ENCODE assay signal across 19 cellular contexts in the genomic region with DNA sequence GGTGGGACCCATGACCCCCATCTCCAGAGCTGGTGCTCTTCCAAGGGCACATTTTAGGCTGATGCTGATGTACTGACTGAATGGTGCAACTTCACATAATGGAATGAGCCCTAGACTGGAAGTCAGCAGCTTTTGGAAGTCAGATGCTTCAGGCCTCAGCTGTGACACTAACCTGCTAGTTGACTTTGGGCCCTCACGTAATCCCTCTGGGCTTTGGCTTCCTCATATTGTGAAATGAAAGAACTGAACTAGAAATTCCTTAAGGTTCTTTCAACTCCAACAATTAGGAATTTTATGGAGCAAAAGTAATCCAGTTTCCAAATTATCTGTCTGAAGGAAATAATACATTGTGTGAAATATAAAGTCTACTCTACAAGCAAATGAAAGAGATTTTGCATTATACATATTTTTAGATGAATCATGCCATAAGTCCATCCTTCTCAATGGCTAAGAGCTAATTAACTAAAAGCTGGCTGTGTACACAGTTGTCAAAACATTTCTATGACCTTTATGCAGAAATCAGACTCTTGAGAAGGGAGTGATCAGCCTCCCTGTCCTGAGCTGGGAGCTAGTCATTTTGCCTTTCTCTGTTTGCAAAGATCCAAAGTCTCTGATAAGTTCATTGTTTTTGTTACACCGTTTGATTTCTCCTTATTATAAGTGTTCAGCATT.
DNase-seq lines count a peak whose midpoint lies in the region; ATAC-seq and TF ChIP-seq lines count a peak whose summit lies in the region.
"Had no signal": no experiment of that assay in that cellular context is flagged by ENCODE, and none has a peak within 500 bp of the region (broad histone marks: within the 10 kb centered on the region; RNA-seq: fewer than 3 reads in every experiment).

No MANE protein-coding gene starts in this region.

- H3K36me3 ChIP-seq in ACC112 (ENCODE audit: insufficient read depth, low read length) (no peaks in the 10 kb centered on the region), IMR-90 (ENCODE audit: control insufficient read depth, insufficient read depth, low read length) (no peaks in the 10 kb centered on the region), colonic mucosa (no peaks in the 10 kb centered on the region)
- H3K36me3 ChIP-seq: Peyer's patch, right lobe of liver had no signal

- H3K4me1 ChIP-seq in ACC112 (ENCODE audit: control insufficient read depth, insufficient read depth, low read length, unreplicated experiment): peaks cover 45% of the 10 kb centered on the region
- H3K4me1 ChIP-seq in IMR-90 (ENCODE audit: control insufficient read depth, insufficient read depth, low read length): peaks cover 14% of the 10 kb centered on the region
- H3K4me1 ChIP-seq in colonic mucosa: no peaks in the 10 kb centered on the region
- H3K4me1 ChIP-seq: Peyer's patch, right lobe of liver had no signal

- TF ChIP-seq POLR2A in IMR-90 (IDR thresholded peaks at IDR 0.05; ENCODE audit: low read depth, low read length): no peak

- no CpG with 5 or more reads among the region's 2 CpGs for WGBS in IMR-90 (ENCODE audit: extremely low coverage in 2 of 2, insufficient read length in 1 of 2), 2 experiments

- H3K36me3 Mint-ChIP-seq in osteocyte (ENCODE audit: unreplicated experiment): no peaks in the 10 kb centered on the region
- H3K36me3 Mint-ChIP-seq: activated naive CD4-positive, alpha-beta T cell treated with anti-CD3 and anti-CD28 coated beads, Interleukin-2, amount 50 U/mL, for 24 hours; naive thymus-derived CD4-positive, alpha-beta T cell; stimulated activated effector memory CD8-positive, alpha-beta T cell treated with anti-CD3 and anti-CD28 coated beads, Interleukin-12 subunit alpha, Interleukin-12 subunit beta, amount 100 ng/mL, for 72 hours had no signal

- peak overlapping the region; percentile 15; the same call in 2 of the 3 replicates for H2BK15ac ChIP-seq in IMR-90 (ENCODE audit: low read depth, low read length)

- H3K14ac ChIP-seq in IMR-90 (replicated peaks; ENCODE audit: low read depth, low read length): 0 out of 2 replicates have a peak overlapping the region, but pooled peaks have one; percentile 9

- peak overlapping the region in 1 of 2 experiments; percentile 43; a peak in 1 of 4 replicates for H4K8ac ChIP-seq in IMR-90 (ENCODE audit: low read depth in 2 of 2, low read length in 2 of 2)

- peak overlapping the region; percentile 30; the same call in 1 of the 2 replicates for H2BK120ac ChIP-seq in IMR-90 (ENCODE audit: low read depth, low read length)

- in situ Hi-C loops in IMR-90 (cut with MboI; ENCODE audit: low sequenced_read_pairs): no loop called here

- H4K91ac ChIP-seq in IMR-90 (ENCODE audit: insufficient read depth, low read depth, low read length): 0 out of 2 replicates have a peak overlapping the region, but pooled peaks have one; percentile 24

- peak overlapping the region; percentile 28; the same call in 1 of the 2 replicates for H2BK20ac ChIP-seq in IMR-90 (ENCODE audit: low read depth, low read length)

- no peak overlapping the region for H2AK9ac ChIP-seq in IMR-90 (replicated peaks; ENCODE audit: low read depth, low read length, poor library complexity)

- H3K4me3 ChIP-seq in ACC112 (ENCODE audit: low read depth, low read length): no peak overlapping the region
- H3K4me3 ChIP-seq in IMR-90 (ENCODE audit: insufficient read depth, low read depth, low read length): no peak overlapping the region
- H3K4me3 ChIP-seq in colonic mucosa: no peak overlapping the region
- H3K4me3 ChIP-seq: Peyer's patch, right lobe of liver had no signal

- no peaks in the 10 kb centered on the region for H3K79me1 ChIP-seq in IMR-90 (ENCODE audit: low read depth in 1 of 2, low read length in 2 of 2)

- no peaks in the 10 kb centered on the region for H4K20me1 ChIP-seq in IMR-90 (ENCODE audit: insufficient read depth, low read length)

- H3K27ac ChIP-seq in ACC112 (ENCODE audit: low read depth, low read length) (peak overlapping the region; percentile 76), IMR-90 (ENCODE audit: insufficient read depth, low read length) (peak overlapping the region; percentile 64; the same call in 1 of the 2 replicates), colonic mucosa (no peak overlapping the region)

- no peaks in the 10 kb centered on the region for H3K27me3 Mint-ChIP-seq in osteocyte (ENCODE audit: unreplicated experiment)
- H3K27me3 Mint-ChIP-seq: activated naive CD4-positive, alpha-beta T cell treated with anti-CD3 and anti-CD28 coated beads, Interleukin-2, amount 50 U/mL, for 24 hours; T-helper 17 cell had no signal

- no peak overlapping the region for H2AFZ ChIP-seq in ACC112 (ENCODE audit: low read length, unreplicated experiment)
- no peak overlapping the region for H2AFZ ChIP-seq in IMR-90 (replicated peaks; ENCODE audit: low read length, poor library complexity)

- no peak overlapping the region; the same call in 1 of the 2 replicates for H3K4me2 ChIP-seq in IMR-90 (ENCODE audit: low read depth, low read length)

- peaks cover 13% of the 10 kb centered on the region for H3K9me1 ChIP-seq in IMR-90 (ENCODE audit: insufficient read depth, low read length)

- intact Hi-C loops in IMR-90 (cut with micrococcal nuclease): no loop called here
- intact Hi-C loops in colonic mucosa (cut with DNase I): no loop called here

- H2AK5ac ChIP-seq in IMR-90 (ENCODE audit: low read depth, low read length): peak overlapping the region; percentile 60

- TF ChIP-seq CTCF in IMR-90 (conservative IDR thresholded peaks at IDR 0.05; ENCODE audit: low read depth, low read length) (no peak), osteocyte (IDR thresholded peaks at IDR 0.05) (no peak), colonic mucosa (IDR thresholded peaks at IDR 0.05) (no peak)

- H3K9ac ChIP-seq in IMR-90 (ENCODE audit: low read depth, low read length) (no peak overlapping the region), colonic mucosa (ENCODE audit: low read depth in 2 of 2, low read length in 2 of 2) (no peak overlapping the region)

- peak; percentile 30 for DNase-seq in IMR-90
- no peak for DNase-seq in osteocyte (ENCODE audit: extremely low spot score, unreplicated experiment)
- DNase-seq in colonic mucosa: no peak
- no peak for DNase-seq in H4 (ENCODE audit: low spot score)
- DNase-seq: GOT3; Karpas-422; naive thymus-derived CD4-positive, alpha-beta T cell; NCI-H1694 treated with DMSO at 0.1 percent for 48 hours; NCI-H524 treated with DMSO at 0.1 percent for 48 hours; Peyer's patch; right lobe of liver; T-helper 17 cell had no signal

- dilution Hi-C loops in IMR-90 (cut with HindIII; ENCODE audit: low sequenced_read_pairs, unreplicated experiment): no loop called here

- H3K9me3 Mint-ChIP-seq in osteocyte (ENCODE audit: unreplicated experiment): no peaks in the 10 kb centered on the region
- H3K9me3 Mint-ChIP-seq: activated naive CD4-positive, alpha-beta T cell treated with anti-CD3 and anti-CD28 coated beads, Interleukin-2, amount 50 U/mL, for 24 hours had no signal

- POLR2A ChIA-PET in IMR-90 (lab: Charles Lee; ENCODE audit: unreplicated experiment): no interaction called here

- H4K5ac ChIP-seq in IMR-90 (ENCODE audit: low read depth, low read length): no peak overlapping the region

- H3K4ac ChIP-seq in IMR-90 (ENCODE audit: low read depth, low read length): peak overlapping the region; percentile 31; the same call in 1 of the 2 replicates

- H3K4me1 Mint-ChIP-seq in osteocyte (ENCODE audit: unreplicated experiment): peaks cover 49% of the 10 kb centered on the region
- H3K4me1 Mint-ChIP-seq: activated naive CD4-positive, alpha-beta T cell treated with anti-CD3 and anti-CD28 coated beads, Interleukin-2, amount 50 U/mL, for 24 hours; naive thymus-derived CD4-positive, alpha-beta T cell; stimulated activated effector memory CD8-positive, alpha-beta T cell treated with anti-CD3 and anti-CD28 coated beads, Interleukin-12 subunit alpha, Interleukin-12 subunit beta, amount 100 ng/mL, for 72 hours; T-helper 17 cell had no signal

- no TSS peak for BruUV-seq in IMR-90 (replicated peaks; lab: Mats Ljungman, UMichigan)

- no peak overlapping the region for H3K56ac ChIP-seq in IMR-90 (ENCODE audit: extremely low read depth, insufficient read depth, low read length)

- H3K4me3 Mint-ChIP-seq in osteocyte (ENCODE audit: unreplicated experiment): no peak overlapping the region
- H3K4me3 Mint-ChIP-seq: activated naive CD4-positive, alpha-beta T cell treated with anti-CD3 and anti-CD28 coated beads, Interleukin-2, amount 50 U/mL, for 24 hours; naive thymus-derived CD4-positive, alpha-beta T cell; stimulated activated effector memory CD8-positive, alpha-beta T cell treated with anti-CD3 and anti-CD28 coated beads, Interleukin-12 subunit alpha, Interleukin-12 subunit beta, amount 100 ng/mL, for 72 hours; T-helper 17 cell had no signal

- peak overlapping the region; percentile 68 for H3K27ac Mint-ChIP-seq in osteocyte (ENCODE audit: unreplicated experiment)
- H3K27ac Mint-ChIP-seq: activated naive CD4-positive, alpha-beta T cell treated with anti-CD3 and anti-CD28 coated beads, Interleukin-2, amount 50 U/mL, for 24 hours; naive thymus-derived CD4-positive, alpha-beta T cell; stimulated activated effector memory CD8-positive, alpha-beta T cell treated with anti-CD3 and anti-CD28 coated beads, Interleukin-12 subunit alpha, Interleukin-12 subunit beta, amount 100 ng/mL, for 72 hours; T-helper 17 cell had no signal

- no peak overlapping the region for H2BK5ac ChIP-seq in IMR-90 (ENCODE audit: low read depth, low read length, poor library complexity, severe bottlenecking)

- H3K27me3 ChIP-seq in ACC112 (ENCODE audit: insufficient read depth, low read length) (no peaks in the 10 kb centered on the region), IMR-90 (ENCODE audit: control insufficient read depth, insufficient read depth, low read length) (no peaks in the 10 kb centered on the region), colonic mucosa (no peaks in the 10 kb centered on the region)
- H3K27me3 ChIP-seq: Peyer's patch, right lobe of liver had no signal

- no peak overlapping the region for H3K23ac ChIP-seq in IMR-90 (ENCODE audit: low read depth, low read length)

- H3K9me3 ChIP-seq in IMR-90 (ENCODE audit: control insufficient read depth, insufficient read depth, low read length): no peaks in the 10 kb centered on the region
- no peaks in the 10 kb centered on the region for H3K9me3 ChIP-seq in colonic mucosa
- H3K9me3 ChIP-seq: Peyer's patch, right lobe of liver had no signal

- CTCF ChIA-PET in IMR-90 (lab: Yijun Ruan, JAX): no interaction called here

- peak overlapping the region; percentile 74 for H3K18ac ChIP-seq in IMR-90 (ENCODE audit: low read depth, low read length)

- ATAC-seq in IMR-90 (ENCODE audit: low read depth): peak; percentile 28
- ATAC-seq in esophagus mucosa: peak; percentile 47
- no peak for ATAC-seq in GM21717 (IDR thresholded peaks at IDR 0.05; ENCODE audit: unreplicated experiment)
- no peak for ATAC-seq in GM18870 (IDR thresholded peaks at IDR 0.05; ENCODE audit: unreplicated experiment)
- ATAC-seq: activated CD4-positive, CD25-positive, alpha-beta regulatory T cell treated with anti-CD3 and anti-CD28 coated beads, Interleukin-2, amount 50 U/mL, for 24 hours; naive thymus-derived CD4-positive, alpha-beta T cell; T-helper 17 cell had no signal

- no peaks in the 10 kb centered on the region for H3K79me2 ChIP-seq in ACC112 (ENCODE audit: control insufficient read depth, insufficient read depth, low read length, unreplicated experiment)

- TF ChIP-seq RAD21 in IMR-90 (IDR thresholded peaks at IDR 0.05; ENCODE audit: low read length): no peak

TF ChIP-seq in IMR-90, 13 proteins besides CTCF, POLR2A, EP300 and RAD21 (continues in another document):
- no peak for TF ChIP-seq SMC3 (IDR thresholded peaks at IDR 0.05; ENCODE audit: low read depth, low read length)

Comparison
In these comparisons a context has a peak if more than half of its experiments do, and no peak if none do; other contexts are left out.
1. ATAC-seq: peak in IMR-90 (single experiment) and esophagus mucosa (single experiment); none in GM21717 (single experiment) and GM18870 (single experiment).